In the genomic region with DNA sequence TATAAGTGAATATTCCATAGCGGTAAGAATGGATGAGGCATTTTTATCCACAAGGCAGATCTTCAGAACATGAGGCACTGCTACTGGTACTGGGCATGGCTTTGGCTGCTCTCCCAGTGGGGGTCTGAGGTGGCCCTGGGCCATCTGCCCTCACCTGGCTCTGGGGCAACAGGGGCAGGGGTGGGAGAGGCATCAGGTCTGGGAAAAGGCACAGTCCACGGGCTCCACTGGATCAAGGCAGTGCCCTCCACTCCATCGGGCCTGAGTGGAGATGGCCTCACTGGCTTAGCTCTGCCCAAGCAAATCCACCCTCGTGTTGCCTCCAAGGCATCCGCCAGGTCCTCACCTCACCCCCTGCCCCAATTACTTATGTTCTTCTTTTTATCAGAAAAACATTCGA, we compare ENCODE assay signal across 20 cellular contexts. TPM values are rescaled to one million over a fixed set of nuclear protein-coding genes. Genes with fewer than 3 reads are reported as not detected.
DNase-seq lines count a peak whose midpoint lies in the region; ATAC-seq and TF ChIP-seq lines count a peak whose summit lies in the region.
"Had no signal": no experiment of that assay in that cellular context is flagged by ENCODE, and none has a peak within 500 bp of the region (broad histone marks: within the 10 kb centered on the region; RNA-seq: fewer than 3 reads in every experiment).

No MANE protein-coding gene starts in this region.

- H3K4me3 ChIP-seq in duodenal mucosa (ENCODE audit: low read depth in 1 of 2, low read length in 2 of 2) (no peak overlapping the region), upper lobe of right lung (no peak overlapping the region)
- H3K4me3 ChIP-seq: psoas muscle had no signal

- H3K27ac ChIP-seq in duodenal mucosa (ENCODE audit: low read depth, low read length) = peak overlapping the region; percentile 31
- peak overlapping the region; percentile 83 for H3K27ac ChIP-seq in upper lobe of right lung
- H3K27ac ChIP-seq: C4-2B, epithelial cell of prostate, psoas muscle had no signal

- ATAC-seq in Right ventricle myocardium inferior (no peak), upper lobe of right lung (no peak), SK-N-SH treated with all-trans-retinoic acid at 6 μM for 48 hours (no peak), GM18868 (IDR thresholded peaks at IDR 0.05; ENCODE audit: unreplicated experiment) (no peak), GM21717 (IDR thresholded peaks at IDR 0.05; ENCODE audit: unreplicated experiment) (no peak)
- ATAC-seq: natural killer cell treated with Interleukin-12 subunit alpha and Interleukin-12 subunit beta and Interleukin-15 and Interleukin-18, amount 100 ng/mL, for 72 hours; psoas muscle had no signal

- H3K27me3 Mint-ChIP-seq in nephron (ENCODE audit: low read depth) = peaks cover 13% of the 10 kb centered on the region

- no peak overlapping the region for H3K4me3 Mint-ChIP-seq in nephron
- H3K4me3 Mint-ChIP-seq: mesothelial cell of epicardium; natural killer cell treated with Interleukin-12 subunit alpha and Interleukin-12 subunit beta and Interleukin-15 and Interleukin-18, amount 100 ng/mL, for 72 hours had no signal

- TF ChIP-seq CTCF in nephron (IDR thresholded peaks at IDR 0.05; ENCODE audit: unreplicated experiment in 3 of 3) (no peak), upper lobe of right lung (IDR thresholded peaks at IDR 0.05) (no peak)

- H3K4me1 ChIP-seq in duodenal mucosa (ENCODE audit: control insufficient read depth in 1 of 2, insufficient read depth in 2 of 2, low read length in 2 of 2) = peaks cover 0 to 3% of the 10 kb centered on the region in 2 donors
- H3K4me1 ChIP-seq in upper lobe of right lung = peaks cover 8% of the 10 kb centered on the region
- H3K4me1 ChIP-seq: psoas muscle had no signal

- H3K27me3 ChIP-seq in duodenal mucosa (ENCODE audit: control insufficient read depth in 1 of 2, insufficient read depth in 2 of 2, low read length in 2 of 2) = no peaks in the 10 kb centered on the region
- no peaks in the 10 kb centered on the region for H3K27me3 ChIP-seq in upper lobe of right lung

- no peaks in the 10 kb centered on the region for H3K36me3 ChIP-seq in duodenal mucosa (ENCODE audit: control insufficient read depth in 1 of 2, insufficient read depth in 2 of 2, low read length in 2 of 2)
- H3K36me3 ChIP-seq in upper lobe of right lung = no peaks in the 10 kb centered on the region

- H3K9ac ChIP-seq in duodenal mucosa (ENCODE audit: low read depth in 1 of 2, low read length in 2 of 2) = no peak overlapping the region

- no peaks in the 10 kb centered on the region for H3K9me3 ChIP-seq in duodenal mucosa (ENCODE audit: control insufficient read depth in 1 of 2, low read length in 2 of 2)
- no peaks in the 10 kb centered on the region for H3K9me3 ChIP-seq in upper lobe of right lung
- H3K9me3 ChIP-seq: psoas muscle had no signal

- H3K4me1 Mint-ChIP-seq in nephron = peaks cover 43% of the 10 kb centered on the region

- intact Hi-C loops in cardiac septum (cut with DNase I) (no loop called here), Right ventricle myocardium inferior (cut with DNase I) (loop anchor here (10.0 kb wide), 1 partner anchor 347 kb away; a partner anchor contains a TSS), upper lobe of right lung (cut with DNase I) (no loop called here)

- H3K9me3 Mint-ChIP-seq in nephron = no peaks in the 10 kb centered on the region
- H3K9me3 Mint-ChIP-seq: mesothelial cell of epicardium; natural killer cell treated with Interleukin-12 subunit alpha and Interleukin-12 subunit beta and Interleukin-15 and Interleukin-18, amount 100 ng/mL, for 72 hours had no signal

- H3K36me3 Mint-ChIP-seq in nephron (ENCODE audit: low read depth) = no peaks in the 10 kb centered on the region
- H3K36me3 Mint-ChIP-seq: mesothelial cell of epicardium; natural killer cell treated with Interleukin-12 subunit alpha and Interleukin-12 subunit beta and Interleukin-15 and Interleukin-18, amount 100 ng/mL, for 72 hours had no signal

- peak overlapping the region in 2 of 3 experiments; percentile 84 to 87 for H3K27ac Mint-ChIP-seq in nephron
- H3K27ac Mint-ChIP-seq: natural killer cell treated with Interleukin-12 subunit alpha and Interleukin-12 subunit beta and Interleukin-15 and Interleukin-18, amount 100 ng/mL, for 72 hours had no signal

- DNase-seq in cardiac septum (ENCODE audit: low spot score) = peak; percentile 70
- DNase-seq in Right ventricle myocardium inferior (ENCODE audit: missing footprints) = no peak
- DNase-seq in upper lobe of right lung = peak; percentile 39
- DNase-seq: activated CD4-positive, alpha-beta T cell treated with anti-CD3 and anti-CD28 coated beads, Interleukin-2, amount 50 U/mL, for 4 hours; activated naive CD4-positive, alpha-beta T cell; amygdala; caudate nucleus; dermis blood vessel endothelial cell; NCI-H1417 treated with DMSO at 0.1 percent for 48 hours; NCI-H82 had no signal

TF ChIP-seq in SK-N-SH treated with all-trans-retinoic acid at 6 μM for 48 hours, 23 proteins besides CTCF, POLR2A, EP300 and RAD21:
- TF ChIP-seq ZNF8 (CRISPR knock-in tag; IDR thresholded peaks at IDR 0.05) (no peak), TOX (CRISPR knock-in tag; IDR thresholded peaks at IDR 0.05; ENCODE audit: borderline replicate concordance) (no peak), ISL1 (CRISPR knock-in tag; IDR thresholded peaks at IDR 0.05) (no peak), OSR1 (CRISPR knock-in tag; IDR thresholded peaks at IDR 0.05) (no peak), BACH2 (CRISPR knock-in tag; IDR thresholded peaks at IDR 0.05; ENCODE audit: borderline replicate concordance) (no peak), ESRRG (CRISPR knock-in tag; IDR thresholded peaks at IDR 0.05) (no peak), ZFP3 (CRISPR knock-in tag; IDR thresholded peaks at IDR 0.05) (no peak), ZFP30 (CRISPR knock-in tag; IDR thresholded peaks at IDR 0.05) (no peak), CSDC2 (CRISPR knock-in tag; IDR thresholded peaks at IDR 0.05) (no peak), SNAI2 (CRISPR knock-in tag; IDR thresholded peaks at IDR 0.05) (no peak), TCF4 (CRISPR knock-in tag; IDR thresholded peaks at IDR 0.05; ENCODE audit: borderline replicate concordance) (no peak)
- TF ChIP-seq, protein P1, sequence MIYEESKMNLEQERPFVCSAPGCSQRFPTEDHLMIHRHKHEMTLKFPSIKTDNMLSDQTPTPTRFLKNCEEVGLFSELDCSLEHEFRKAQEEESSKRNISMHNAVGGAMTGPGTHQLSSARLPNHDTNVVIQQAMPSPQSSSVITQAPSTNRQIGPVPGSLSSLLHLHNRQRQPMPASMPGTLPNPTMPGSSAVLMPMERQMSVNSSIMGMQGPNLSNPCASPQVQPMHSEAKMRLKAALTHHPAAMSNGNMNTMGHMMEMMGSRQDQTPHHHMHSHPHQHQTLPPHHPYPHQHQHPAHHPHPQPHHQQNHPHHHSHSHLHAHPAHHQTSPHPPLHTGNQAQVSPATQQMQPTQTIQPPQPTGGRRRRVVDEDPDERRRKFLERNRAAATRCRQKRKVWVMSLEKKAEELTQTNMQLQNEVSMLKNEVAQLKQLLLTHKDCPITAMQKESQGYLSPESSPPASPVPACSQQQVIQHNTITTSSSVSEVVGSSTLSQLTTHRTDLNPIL (CRISPR knock-in tag; IDR thresholded peaks at IDR 0.05; ENCODE audit: low read depth) = no peak
- TF ChIP-seq, protein P2, sequence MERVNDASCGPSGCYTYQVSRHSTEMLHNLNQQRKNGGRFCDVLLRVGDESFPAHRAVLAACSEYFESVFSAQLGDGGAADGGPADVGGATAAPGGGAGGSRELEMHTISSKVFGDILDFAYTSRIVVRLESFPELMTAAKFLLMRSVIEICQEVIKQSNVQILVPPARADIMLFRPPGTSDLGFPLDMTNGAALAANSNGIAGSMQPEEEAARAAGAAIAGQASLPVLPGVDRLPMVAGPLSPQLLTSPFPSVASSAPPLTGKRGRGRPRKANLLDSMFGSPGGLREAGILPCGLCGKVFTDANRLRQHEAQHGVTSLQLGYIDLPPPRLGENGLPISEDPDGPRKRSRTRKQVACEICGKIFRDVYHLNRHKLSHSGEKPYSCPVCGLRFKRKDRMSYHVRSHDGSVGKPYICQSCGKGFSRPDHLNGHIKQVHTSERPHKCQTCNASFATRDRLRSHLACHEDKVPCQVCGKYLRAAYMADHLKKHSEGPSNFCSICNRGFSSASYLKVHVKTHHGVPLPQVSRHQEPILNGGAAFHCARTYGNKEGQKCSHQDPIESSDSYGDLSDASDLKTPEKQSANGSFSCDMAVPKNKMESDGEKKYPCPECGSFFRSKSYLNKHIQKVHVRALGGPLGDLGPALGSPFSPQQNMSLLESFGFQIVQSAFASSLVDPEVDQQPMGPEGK (CRISPR knock-in tag; IDR thresholded peaks at IDR 0.05; ENCODE audit: borderline replicate concordance) = no peak

RNA-seq across cellular contexts. Expression of a gene that starts 10.9 kb away (rescaled TPM):
- 3.6 TPM for total RNA-seq in cardiac septum
- 4.4 TPM for total RNA-seq in Right ventricle myocardium inferior
- 64.4 TPM for total RNA-seq in upper lobe of right lung

Comparison
In these comparisons a context has a peak if more than half of its experiments do, and no peak if none do; other contexts are left out.
1. RNA of a gene that starts 10.9 kb away (total RNA-seq): 64.4 TPM in upper lobe of right lung (single experiment); 4.4 TPM in Right ventricle myocardium inferior (single experiment) and 3.6 TPM in cardiac septum (single experiment); every median in the first group is over 10 times any median in the second.